Comparison of ENCODE assay signal across 29 cellular contexts in genomic region chr14:85487215-85487614, GRCh38. TPM values are rescaled to one million over a fixed set of nuclear protein-coding genes. Genes with fewer than 3 reads are reported as not detected.
DNase-seq lines count a peak whose midpoint lies in the region; ATAC-seq and TF ChIP-seq lines count a peak whose summit lies in the region.
"Had no signal": no experiment of that assay in that cellular context is flagged by ENCODE, and none has a peak within 500 bp of the region (broad histone marks: within the 10 kb centered on the region; RNA-seq: fewer than 3 reads in every experiment).

No MANE protein-coding gene starts in this region.

- H3K36me3 ChIP-seq in osteoblast (ENCODE audit: insufficient read depth, low read length): no peaks in the 10 kb centered on the region
- H3K36me3 ChIP-seq: breast epithelium, colonic mucosa, stomach, transverse colon had no signal

- peak overlapping the region; percentile 36 for H2AFZ ChIP-seq in osteoblast (ENCODE audit: low read length)

- in situ Hi-C loops in GM13976 (cut with MboI; ENCODE audit: low sequenced_read_pairs, unreplicated experiment): no loop called here

- H3K79me2 ChIP-seq in osteoblast (ENCODE audit: insufficient read depth, low read length): no peaks in the 10 kb centered on the region

- no peak for TF ChIP-seq CTCF in AG09309 (IDR thresholded peaks at IDR 0.05; ENCODE audit: control insufficient read depth, insufficient read depth, low read depth, low read length, missing control alignments)
- no peak for TF ChIP-seq CTCF in osteoblast (IDR thresholded peaks at IDR 0.05; ENCODE audit: extremely low read depth, low read depth, low read length)
- TF ChIP-seq CTCF in GM13976 (IDR thresholded peaks at IDR 0.05; ENCODE audit: borderline replicate concordance, control extremely low read depth, extremely low read depth, insufficient read depth, missing control alignments): no peak

- ATAC-seq in HG02970 (IDR thresholded peaks at IDR 0.05; ENCODE audit: low FRiP score, unreplicated experiment): no peak
- ATAC-seq in HG02610 (IDR thresholded peaks at IDR 0.05; ENCODE audit: unreplicated experiment): no peak
- ATAC-seq: A549, esophagus mucosa, K562, SK-N-SH treated with all-trans-retinoic acid at 6 μM for 48 hours had no signal

- H3K27me3 ChIP-seq in osteoblast (ENCODE audit: insufficient read depth, low read length): no peaks in the 10 kb centered on the region
- H3K27me3 ChIP-seq: breast epithelium, colonic mucosa, stomach, transverse colon had no signal

- H3K9me3 ChIP-seq in osteoblast (ENCODE audit: low read depth, low read length): no peaks in the 10 kb centered on the region
- H3K9me3 ChIP-seq: A549, breast epithelium, colonic mucosa, transverse colon had no signal

- DNase-seq in AG09309 (ENCODE audit: low read depth): peak; percentile 92
- DNase-seq in HCEC 1CT: peak; percentile 48
- DNase-seq in dedifferentiated amniotic fluid mesenchymal stem cell (ENCODE audit: extremely low spot score): peak; percentile 58
- peak; percentile 75 for DNase-seq in osteoblast (ENCODE audit: insufficient read length, low spot score, missing footprints)
- DNase-seq in GM13976 (ENCODE audit: low spot score): no peak
- DNase-seq in GM19238 (ENCODE audit: insufficient read length, low spot score): no peak
- DNase-seq: activated CD4-positive, alpha-beta T cell treated with anti-CD3 and anti-CD28 coated beads for 48 hours; activated gamma-delta T cell treated with Interleukin-2 at 50 U/mL for 16 hours; activated T-cell treated with anti-CD3 and anti-CD28 coated beads, Interleukin-2, amount 50 U/mL, for 24 hours; colonic mucosa; H7; head of caudate nucleus; NCI-H1417; NCI-H2081; NCI-H226; stimulated activated CD8-positive, alpha-beta memory T cell treated with anti-CD3 and anti-CD28 coated beads, Interleukin-4, amount 100 ng/mL, for 48 hours; stomach; T-helper 2 cell; transverse colon had no signal

- H3K4me3 ChIP-seq in AG09309 (ENCODE audit: control insufficient read depth, low read depth, low read length) (no peak overlapping the region), osteoblast (ENCODE audit: insufficient read depth, low read length) (no peak overlapping the region)
- H3K4me3 ChIP-seq: A549, breast epithelium, colonic mucosa, K562, lung, stomach, transverse colon had no signal

- H3K4me2 ChIP-seq in osteoblast (ENCODE audit: insufficient read depth, low read length): peak overlapping the region; percentile 52
- H3K4me2 ChIP-seq: A549 had no signal

- H4K20me1 ChIP-seq in osteoblast (ENCODE audit: insufficient read depth, low read length): no peaks in the 10 kb centered on the region

- peaks cover 23% of the 10 kb centered on the region for H3K4me1 ChIP-seq in osteoblast (ENCODE audit: insufficient read depth, low read length)
- H3K4me1 ChIP-seq: breast epithelium, colonic mucosa had no signal

- peak overlapping the region; percentile 56 for H3K27ac ChIP-seq in osteoblast (ENCODE audit: low read depth, low read length)
- H3K27ac ChIP-seq: A549, breast epithelium, colonic mucosa, stomach, transverse colon, VCaP had no signal

RNA-seq across cellular contexts. Expression of gene FLRT2, which starts 42.7 kb away (rescaled TPM):
- total RNA-seq in osteoblast: 39.1 and 46.3 TPM in 2 replicates
- total RNA-seq: activated CD8-positive, alpha-beta memory T cell treated with anti-CD3 and anti-CD28 coated beads for 36 hours had no signal

Comparison
In these comparisons a context has a peak if more than half of its experiments do, and no peak if none do; other contexts are left out.
1. DNase-seq: peak in AG09309 (single experiment), HCEC 1CT (single experiment), dedifferentiated amniotic fluid mesenchymal stem cell (single experiment) and osteoblast (single experiment); none in GM13976 (single experiment) and GM19238 (single experiment).